Comparison of ENCODE assay signal across 8 cellular contexts in genomic region chrX:70664726-70665125, GRCh38.
DNase-seq lines count a peak whose midpoint lies in the region; ATAC-seq and TF ChIP-seq lines count a peak whose summit lies in the region.

No MANE protein-coding gene starts in this region.

- TF ChIP-seq CTCF in NB4 (IDR thresholded peaks at IDR 0.05; ENCODE audit: low read depth, low read length) (no peak), cardiac fibroblast (IDR thresholded peaks at IDR 0.05; ENCODE audit: low read depth, low read length) (peak; percentile 22)

- ATAC-seq in activated CD8-positive, alpha-beta memory T cell treated with anti-CD3 and anti-CD28 coated beads, Interleukin-2, amount 10 ng/mL, durations not matched to agents 7 days and 5 days = peak; percentile 69
- ATAC-seq in HG03095 (IDR thresholded peaks at IDR 0.05; ENCODE audit: unreplicated experiment) = no peak

- H4K8ac ChIP-seq in neuronal stem cell (ENCODE audit: low read depth, low read length) = no peak overlapping the region

- peaks cover 8% of the 10 kb centered on the region for H3K27me3 Mint-ChIP-seq in activated CD8-positive, alpha-beta memory T cell treated with anti-CD3 and anti-CD28 coated beads, Interleukin-2, amount 10 ng/mL, durations not matched to agents 7 days and 5 days

- H2BK120ac ChIP-seq in neuronal stem cell (ENCODE audit: low read depth, low read length) = no peak overlapping the region

- no peak overlapping the region for H3K27ac Mint-ChIP-seq in activated CD8-positive, alpha-beta memory T cell treated with anti-CD3 and anti-CD28 coated beads, Interleukin-2, amount 10 ng/mL, durations not matched to agents 7 days and 5 days

- no peak for TF ChIP-seq POLR2A in NB4 (IDR thresholded peaks at IDR 0.05; ENCODE audit: extremely low read depth, insufficient read length)

- H3K4me2 ChIP-seq in neuronal stem cell (ENCODE audit: insufficient read depth, low read length, poor library complexity, severe bottlenecking) = no peak overlapping the region

- no peaks in the 10 kb centered on the region for H3K36me3 ChIP-seq in neuronal stem cell (replicated peaks in 1 of 2; ENCODE audit: control insufficient read depth in 2 of 2, insufficient read depth in 2 of 2, low read length in 2 of 2)

- no peak overlapping the region for H2BK5ac ChIP-seq in neuronal stem cell (ENCODE audit: low read length)

- H3K23ac ChIP-seq in neuronal stem cell (ENCODE audit: low read depth, low read length, poor library complexity) = no peak overlapping the region

- no CpG with 5 or more reads among the region's 1 CpG for WGBS in neuronal stem cell (ENCODE audit: extremely low coverage in 2 of 2, insufficient read length in 2 of 2, insufficient replicate concordance in 1 of 2), 2 donors

- no peak overlapping the region for H4K91ac ChIP-seq in neuronal stem cell (ENCODE audit: low read depth, low read length, poor library complexity)

- no peaks in the 10 kb centered on the region for H3K9me3 Mint-ChIP-seq in activated CD8-positive, alpha-beta memory T cell treated with anti-CD3 and anti-CD28 coated beads, Interleukin-2, amount 10 ng/mL, durations not matched to agents 7 days and 5 days (ENCODE audit: low read depth)

- no peaks in the 10 kb centered on the region for H3K27me3 ChIP-seq in neuronal stem cell (ENCODE audit: control insufficient read depth in 3 of 3, insufficient read depth in 3 of 3, low read depth in 1 of 3, low read length in 3 of 3)

- H3K4me3 ChIP-seq in NB4 (ENCODE audit: low read depth, low read length) = no peak overlapping the region
- no peak overlapping the region for H3K4me3 ChIP-seq in cardiac fibroblast (replicated peaks in 1 of 2; ENCODE audit: low read depth in 2 of 2, low read length in 2 of 2)
- no peak overlapping the region for H3K4me3 ChIP-seq in neuronal stem cell (ENCODE audit: low read length in 2 of 2)

- DNase-seq in activated CD8-positive, alpha-beta memory T cell treated with anti-CD3 and anti-CD28 coated beads, Interleukin-2, amount 10 ng/mL, durations not matched to agents 7 days and 5 days = no peak
- no peak for DNase-seq in activated CD8-positive, alpha-beta memory T cell treated with anti-CD3 and anti-CD28 coated beads for 24 hours
- peak; percentile 27 for DNase-seq in NB4 (ENCODE audit: low read depth)
- peak; percentile 36 to 45 for DNase-seq in cardiac fibroblast (ENCODE audit: low read depth in 2 of 2)
- peak; percentile 0 for DNase-seq in neuronal stem cell (ENCODE audit: low spot score)
- no peak for DNase-seq in UCSD-AML1 (lab: John Stamatoyannopoulos, UW; ENCODE audit: unreplicated experiment)
- no peak for DNase-seq in NCI-H1930 (lab: John Stamatoyannopoulos, UW)

- H3K14ac ChIP-seq in neuronal stem cell (ENCODE audit: low read length) = no peak overlapping the region

- CTCF ChIA-PET in activated CD8-positive, alpha-beta memory T cell treated with anti-CD3 and anti-CD28 coated beads, Interleukin-2, amount 10 ng/mL, durations not matched to agents 7 days and 5 days (lab: Charles Lee) = interaction anchor here (0.6 to 1.6 kb wide), 8 partner anchors 8 to 531 kb away, joined by 3 to 11 read pairs (median 3); partner anchors contain the start of gene IGBP1

- no peaks in the 10 kb centered on the region for H3K4me1 ChIP-seq in neuronal stem cell (ENCODE audit: control insufficient read depth in 2 of 2, insufficient read depth in 1 of 2, low read depth in 1 of 2, low read length in 2 of 2)

- no peak overlapping the region for H3K27ac ChIP-seq in neuronal stem cell (replicated peaks; ENCODE audit: low read length)

- H2BK12ac ChIP-seq in neuronal stem cell (ENCODE audit: low read length) = no peak overlapping the region

- no peaks in the 10 kb centered on the region for H3K36me3 Mint-ChIP-seq in activated CD8-positive, alpha-beta memory T cell treated with anti-CD3 and anti-CD28 coated beads, Interleukin-2, amount 10 ng/mL, durations not matched to agents 7 days and 5 days

- H3K9ac ChIP-seq in neuronal stem cell (ENCODE audit: low read depth, low read length, poor library complexity) = no peak overlapping the region

- H2AFZ ChIP-seq in neuronal stem cell (ENCODE audit: low read length) = no peak overlapping the region

- H2BK15ac ChIP-seq in neuronal stem cell (ENCODE audit: low read length) = no peak overlapping the region

- H3K4me3 Mint-ChIP-seq in activated CD8-positive, alpha-beta memory T cell treated with anti-CD3 and anti-CD28 coated beads, Interleukin-2, amount 10 ng/mL, durations not matched to agents 7 days and 5 days = no peak overlapping the region

- no peak overlapping the region for H3K4ac ChIP-seq in neuronal stem cell (ENCODE audit: low read length)

- no peaks in the 10 kb centered on the region for H3K9me3 ChIP-seq in neuronal stem cell (replicated peaks in 1 of 2; ENCODE audit: control insufficient read depth in 2 of 2, insufficient read depth in 1 of 2, low read depth in 1 of 2, low read length in 2 of 2)

- no peak overlapping the region for H3K18ac ChIP-seq in neuronal stem cell (ENCODE audit: low read length)

- no peaks in the 10 kb centered on the region for H3K4me1 Mint-ChIP-seq in activated CD8-positive, alpha-beta memory T cell treated with anti-CD3 and anti-CD28 coated beads, Interleukin-2, amount 10 ng/mL, durations not matched to agents 7 days and 5 days

- H3K79me1 ChIP-seq in neuronal stem cell (ENCODE audit: low read depth, low read length) = no peaks in the 10 kb centered on the region

- no peak overlapping the region for H2AK5ac ChIP-seq in neuronal stem cell (ENCODE audit: low read depth, low read length)

Comparison
In these comparisons a context has a peak if more than half of its experiments do, and no peak if none do; other contexts are left out.
1. DNase-seq: peak in NB4 (single experiment), cardiac fibroblast (2 of 2) and neuronal stem cell (single experiment); none in activated CD8-positive, alpha-beta memory T cell treated with anti-CD3 and anti-CD28 coated beads, Interleukin-2, amount 10 ng/mL, durations not matched to agents 7 days and 5 days (single experiment), activated CD8-positive, alpha-beta memory T cell treated with anti-CD3 and anti-CD28 coated beads for 24 hours (single experiment), UCSD-AML1 (single experiment) and NCI-H1930 (0 of 2).